In the genomic region with DNA sequence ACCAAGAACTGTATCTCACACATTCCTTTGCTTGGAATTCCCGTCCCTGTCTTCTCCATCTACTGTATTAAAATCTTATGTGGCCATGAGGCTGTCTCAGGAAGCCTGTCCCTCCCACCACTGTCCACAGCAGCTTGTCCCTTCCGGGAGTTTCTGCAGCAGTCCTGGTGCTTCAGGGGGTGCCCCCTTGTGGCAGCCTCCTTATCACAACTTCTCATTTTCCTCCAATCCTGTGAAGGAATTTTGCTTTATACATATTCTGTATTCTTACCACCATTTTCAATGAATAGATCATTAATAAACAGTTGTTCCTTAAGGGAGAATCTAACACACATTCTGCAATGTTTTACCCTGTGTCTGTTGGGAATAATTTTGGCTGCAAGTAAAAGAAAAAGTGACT, we compare ENCODE assay signal across 11 cellular contexts.
DNase-seq lines count a peak whose midpoint lies in the region; TF ChIP-seq lines count a peak whose summit lies in the region.
"Had no signal": no experiment of that assay in that cellular context is flagged by ENCODE, and none has a peak within 500 bp of the region (broad histone marks: within the 10 kb centered on the region; RNA-seq: fewer than 3 reads in every experiment).

No MANE protein-coding gene starts in this region.

- H3K4me1 ChIP-seq in NT2/D1 (ENCODE audit: insufficient read depth, insufficient read length) (no peaks in the 10 kb centered on the region), tibial nerve (no peaks in the 10 kb centered on the region)

- DNase-seq in AG04449 (ENCODE audit: low read depth, low spot score) (no peak), GM12864 (ENCODE audit: low read depth) (no peak), NT2/D1 (ENCODE audit: low read depth, low spot score) (peak; percentile 13), fibroblast of pulmonary artery (ENCODE audit: low read depth) (no peak), lower leg skin (ENCODE audit: low spot score in 2 of 2) (no peak), immature natural killer cell (no peak), tibial nerve (ENCODE audit: low spot score in 2 of 2) (no peak)
- DNase-seq in activated CD4-positive, CD25-positive, alpha-beta regulatory T cell (lab: John Stamatoyannopoulos, UW): no peak
- DNase-seq: effector CD4-positive, alpha-beta T cell; stimulated activated naive CD8-positive, alpha-beta T cell treated with anti-CD3 and anti-CD28 coated beads, Interleukin-15, amount 100 ng/mL, for 72 hours had no signal

- H3K36me3 Mint-ChIP-seq in immature natural killer cell: no peaks in the 10 kb centered on the region

- no peak overlapping the region for H3K4me3 Mint-ChIP-seq in immature natural killer cell
- H3K4me3 Mint-ChIP-seq: stimulated activated naive CD8-positive, alpha-beta T cell treated with anti-CD3 and anti-CD28 coated beads, Interleukin-15, amount 100 ng/mL, for 72 hours had no signal

- H3K4me3 ChIP-seq in AG04449 (ENCODE audit: low read depth, low read length): no peak overlapping the region
- no peak overlapping the region for H3K4me3 ChIP-seq in GM12864 (ENCODE audit: low read depth, low read length)
- H3K4me3 ChIP-seq in NT2/D1 (ENCODE audit: insufficient read length, low read depth): no peak overlapping the region
- no peak overlapping the region for H3K4me3 ChIP-seq in fibroblast of pulmonary artery (replicated peaks; ENCODE audit: low read depth, low read length)
- H3K4me3 ChIP-seq in lower leg skin (ENCODE audit: low read depth, poor library complexity, severe bottlenecking): no peak overlapping the region
- no peak overlapping the region for H3K4me3 ChIP-seq in tibial nerve
- H3K4me3 ChIP-seq: SK-N-MC had no signal

- H3K9me3 Mint-ChIP-seq in immature natural killer cell: peaks cover 0 to 2% (median 0%) of the 10 kb centered on the region in 6 donors
- H3K9me3 Mint-ChIP-seq: stimulated activated naive CD8-positive, alpha-beta T cell treated with anti-CD3 and anti-CD28 coated beads, Interleukin-15, amount 100 ng/mL, for 72 hours had no signal

- no peaks in the 10 kb centered on the region for H3K27me3 ChIP-seq in NT2/D1 (ENCODE audit: insufficient read depth, insufficient read length)
- no peaks in the 10 kb centered on the region for H3K27me3 ChIP-seq in tibial nerve

- TF ChIP-seq POLR2A in lower leg skin (IDR thresholded peaks at IDR 0.05) (no peak), tibial nerve (IDR thresholded peaks at IDR 0.05) (no peak)

- no peaks in the 10 kb centered on the region for H3K4me1 Mint-ChIP-seq in immature natural killer cell
- H3K4me1 Mint-ChIP-seq: stimulated activated naive CD8-positive, alpha-beta T cell treated with anti-CD3 and anti-CD28 coated beads, Interleukin-15, amount 100 ng/mL, for 72 hours had no signal

- intact Hi-C loops in lower leg skin (cut with DNase I; ENCODE audit: low total_unique reads): no loop called here

- TF ChIP-seq CTCF in AG04449 (IDR thresholded peaks at IDR 0.05; ENCODE audit: insufficient read depth, low read length, missing control alignments) (peak; percentile 18), GM12864 (IDR thresholded peaks at IDR 0.05; ENCODE audit: low read depth, low read length, missing control alignments) (peak; percentile 52), fibroblast of pulmonary artery (IDR thresholded peaks at IDR 0.05; ENCODE audit: low read length, missing control alignments) (peak; percentile 8), lower leg skin (IDR thresholded peaks at IDR 0.05) (no peak), tibial nerve (IDR thresholded peaks at IDR 0.05) (no peak)

- no peak for TF ChIP-seq EP300 in tibial nerve (IDR thresholded peaks at IDR 0.05)

- POLR2A ChIA-PET in AG04449 (lab: Yijun Ruan, JAX): no interaction called here

- H3K9ac ChIP-seq in NT2/D1 (ENCODE audit: insufficient read length, low read depth): no peak overlapping the region

- no peak overlapping the region for H3K27ac ChIP-seq in tibial nerve
- H3K27ac ChIP-seq: SK-N-MC had no signal

- no peak overlapping the region for H3K27ac Mint-ChIP-seq in immature natural killer cell
- H3K27ac Mint-ChIP-seq: stimulated activated naive CD8-positive, alpha-beta T cell treated with anti-CD3 and anti-CD28 coated beads, Interleukin-15, amount 100 ng/mL, for 72 hours had no signal

- H3K27me3 Mint-ChIP-seq in immature natural killer cell (ENCODE audit: low read depth in 3 of 3): peaks cover 0 to 6% (median 5%) of the 10 kb centered on the region in 3 donors
- H3K27me3 Mint-ChIP-seq: stimulated activated naive CD8-positive, alpha-beta T cell treated with anti-CD3 and anti-CD28 coated beads, Interleukin-15, amount 100 ng/mL, for 72 hours had no signal

- H3K9me3 ChIP-seq in NT2/D1 (ENCODE audit: insufficient read depth, low read length) (no peaks in the 10 kb centered on the region), tibial nerve (no peaks in the 10 kb centered on the region)

- CTCF ChIA-PET in AG04449 (lab: Yijun Ruan, JAX): no interaction called here

- 58 to 66% methylated on average over 2 of the region's 2 CpGs for WGBS in lower leg skin, 2 donors
- 36 to 39% methylated on average over 2 of the region's 2 CpGs for WGBS in tibial nerve, 2 donors

- no peaks in the 10 kb centered on the region for H3K36me3 ChIP-seq in NT2/D1 (ENCODE audit: insufficient read depth, insufficient read length, low read length)
- H3K36me3 ChIP-seq in tibial nerve: no peaks in the 10 kb centered on the region

Comparison
In these comparisons a context has a peak if more than half of its experiments do, and no peak if none do; other contexts are left out.
1. CTCF ChIP-seq: peak in AG04449 (single experiment), GM12864 (single experiment) and fibroblast of pulmonary artery (single experiment); none in lower leg skin (0 of 3) and tibial nerve (0 of 5).